In the genomic region with DNA sequence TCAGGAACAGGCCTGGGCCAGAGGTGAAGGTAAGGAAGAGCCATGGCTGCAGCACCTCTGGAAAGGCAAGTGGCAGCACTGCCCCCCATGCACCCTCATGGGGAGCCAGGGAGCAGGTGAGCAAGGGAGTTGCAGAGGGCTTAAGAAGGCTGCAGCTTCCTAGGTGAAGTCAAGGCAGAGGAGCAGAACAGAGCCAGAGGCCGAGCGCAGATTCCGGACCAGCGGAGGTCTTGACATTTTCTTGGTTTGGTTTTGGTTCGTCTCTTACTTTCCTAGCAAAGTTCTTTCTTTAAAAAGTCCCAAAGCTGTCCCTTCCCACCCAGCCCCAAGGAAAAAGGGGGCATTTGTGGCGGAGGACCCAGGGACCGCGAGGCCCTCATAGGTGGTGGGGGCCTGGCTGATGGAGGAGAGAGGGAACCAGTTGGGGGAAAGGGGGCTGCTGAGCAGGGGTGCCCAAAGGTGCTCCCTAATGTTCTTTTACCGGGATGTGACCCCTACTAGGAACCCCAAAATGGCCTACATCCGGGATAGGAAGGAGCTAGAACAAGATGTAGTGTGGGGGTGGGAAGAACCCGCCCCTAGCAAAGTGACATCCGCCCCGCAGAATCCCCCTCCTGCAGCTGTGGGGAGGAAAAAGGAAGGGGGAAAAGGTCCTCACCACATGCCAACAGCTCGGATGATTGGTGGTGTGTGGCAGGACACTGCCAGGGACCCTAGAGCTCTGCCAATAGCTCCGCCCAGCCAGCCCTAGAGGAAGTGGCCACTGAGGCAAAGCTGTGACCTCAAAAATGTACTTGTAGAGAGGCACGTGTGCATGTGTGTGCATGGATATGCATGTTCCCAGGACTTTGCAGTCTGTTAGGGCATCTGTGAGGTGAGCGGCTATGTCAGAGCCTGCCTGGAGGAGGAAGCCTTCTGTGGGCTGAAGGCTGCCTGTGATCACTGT, we compare ENCODE assay signal across 1 cellular context.
A peak's percentile ranks its signal among the peaks of the same experiment; 100 is the strongest.
TF ChIP-seq lines count a peak whose summit lies in the region.

No MANE protein-coding gene starts in this region.

TF ChIP-seq in K562, 482 proteins besides CTCF, POLR2A, EP300 and RAD21:
- no peak for TF ChIP-seq SMARCB1 (IDR thresholded peaks at IDR 0.05; ENCODE audit: insufficient read length, low read depth)
- TF ChIP-seq ZFP36 (IDR thresholded peaks at IDR 0.05; ENCODE audit: low read depth, low read length, partially characterized antibody) = peak; percentile 59
